ENCODE assay signal across 8 cellular contexts in genomic region chr1:15950763-15951295, GRCh38.
A peak's percentile ranks its signal among the peaks of the same experiment; 100 is the strongest.
DNase-seq lines count a peak whose midpoint lies in the region; ATAC-seq lines count a peak whose summit lies in the region.

No MANE protein-coding gene starts in this region.

- H3K9ac ChIP-seq in muscle layer of colon (ENCODE audit: low read length): no peak overlapping the region

- ATAC-seq in stimulated activated naive B cell treated with anti-CD40 and anti-IgM and Interleukin-4, amounts not matched to agents 10 μg/mL and 1 μg/mL and 100 μg/mL, for 72 hours (replicated peaks): peak; percentile 34 to 46
- ATAC-seq in GM18520 (IDR thresholded peaks at IDR 0.05; ENCODE audit: unreplicated experiment): no peak
- no peak for ATAC-seq in GM21576 (IDR thresholded peaks at IDR 0.05; ENCODE audit: unreplicated experiment)

- DNase-seq in T-helper 1 cell (peak in 4 of 5 donors; percentile 49 to 65 (median 51)), midbrain (lab: John Stamatoyannopoulos, UW) (no peak)
- DNase-seq in stimulated activated naive B cell treated with anti-CD40 and anti-IgM and Interleukin-4, amounts not matched to agents 10 μg/mL and 1 μg/mL and 100 μg/mL, for 72 hours: peak; percentile 55

- H3K9me3 Mint-ChIP-seq in stimulated activated naive B cell treated with anti-CD40 and anti-IgM and Interleukin-4, amounts not matched to agents 10 μg/mL and 1 μg/mL and 100 μg/mL, for 72 hours: no peaks in the 10 kb centered on the region

- no peaks in the 10 kb centered on the region for H3K27me3 ChIP-seq in ACC112 (ENCODE audit: insufficient read depth, low read length)
- no peaks in the 10 kb centered on the region for H3K27me3 ChIP-seq in muscle layer of colon (ENCODE audit: control insufficient read depth in 1 of 2, insufficient read depth in 2 of 2, low read length in 2 of 2)

- peak overlapping the region; percentile 57 to 77 for H3K4me3 Mint-ChIP-seq in stimulated activated naive B cell treated with anti-CD40 and anti-IgM and Interleukin-4, amounts not matched to agents 10 μg/mL and 1 μg/mL and 100 μg/mL, for 72 hours

- H3K79me2 ChIP-seq in ACC112 (ENCODE audit: control insufficient read depth, insufficient read depth, low read length, unreplicated experiment): peaks cover 63% of the 10 kb centered on the region

- H2AFZ ChIP-seq in ACC112 (ENCODE audit: low read length, unreplicated experiment): no peak overlapping the region

- no peaks in the 10 kb centered on the region for H3K9me3 ChIP-seq in muscle layer of colon (ENCODE audit: low read length)

- peaks cover 65 to 92% of the 10 kb centered on the region in 2 donors for H3K4me1 Mint-ChIP-seq in stimulated activated naive B cell treated with anti-CD40 and anti-IgM and Interleukin-4, amounts not matched to agents 10 μg/mL and 1 μg/mL and 100 μg/mL, for 72 hours

- H3K4me3 ChIP-seq in ACC112 (ENCODE audit: low read depth, low read length) (peak overlapping the region; percentile 65; the same call in 1 of the 2 replicates), muscle layer of colon (ENCODE audit: low read depth in 1 of 2, low read length in 2 of 2) (peak overlapping the region; percentile 7 to 49)

- H3K27ac ChIP-seq in ACC112 (ENCODE audit: low read depth, low read length) (peak overlapping the region; percentile 99), angular gyrus (ENCODE audit: low read depth, low read length) (peak overlapping the region; percentile 90), muscle layer of colon (ENCODE audit: low read depth, low read length) (peak overlapping the region; percentile 88)

- H3K4me1 ChIP-seq in ACC112 (ENCODE audit: control insufficient read depth, insufficient read depth, low read length, unreplicated experiment): peaks cover 67% of the 10 kb centered on the region
- peaks cover 55% of the 10 kb centered on the region for H3K4me1 ChIP-seq in muscle layer of colon (ENCODE audit: insufficient read depth, low read length)

- H3K36me3 Mint-ChIP-seq in stimulated activated naive B cell treated with anti-CD40 and anti-IgM and Interleukin-4, amounts not matched to agents 10 μg/mL and 1 μg/mL and 100 μg/mL, for 72 hours: peaks cover 42 to 65% of the 10 kb centered on the region in 2 donors

- peaks cover 6% of the 10 kb centered on the region; the same call in 1 of the 2 replicates for H3K36me3 ChIP-seq in ACC112 (ENCODE audit: insufficient read depth, low read length)
- H3K36me3 ChIP-seq in muscle layer of colon (ENCODE audit: insufficient read depth, low read length): peaks cover 16% of the 10 kb centered on the region

- peak overlapping the region; percentile 96 for H3K27ac Mint-ChIP-seq in stimulated activated naive B cell treated with anti-CD40 and anti-IgM and Interleukin-4, amounts not matched to agents 10 μg/mL and 1 μg/mL and 100 μg/mL, for 72 hours

- H3K27me3 Mint-ChIP-seq in stimulated activated naive B cell treated with anti-CD40 and anti-IgM and Interleukin-4, amounts not matched to agents 10 μg/mL and 1 μg/mL and 100 μg/mL, for 72 hours: no peaks in the 10 kb centered on the region

Comparison
In these comparisons a context has a peak if more than half of its experiments do, and no peak if none do; other contexts are left out.
1. ATAC-seq: peak in stimulated activated naive B cell treated with anti-CD40 and anti-IgM and Interleukin-4, amounts not matched to agents 10 μg/mL and 1 μg/mL and 100 μg/mL, for 72 hours (2 of 2); none in GM18520 (single experiment) and GM21576 (single experiment).
2. Peak in every context shown above with its lines, with median percentiles within 50 percentile points of each other: H3K27ac ChIP-seq.